ENCODE assay signal across 30 cellular contexts in the genomic region with DNA sequence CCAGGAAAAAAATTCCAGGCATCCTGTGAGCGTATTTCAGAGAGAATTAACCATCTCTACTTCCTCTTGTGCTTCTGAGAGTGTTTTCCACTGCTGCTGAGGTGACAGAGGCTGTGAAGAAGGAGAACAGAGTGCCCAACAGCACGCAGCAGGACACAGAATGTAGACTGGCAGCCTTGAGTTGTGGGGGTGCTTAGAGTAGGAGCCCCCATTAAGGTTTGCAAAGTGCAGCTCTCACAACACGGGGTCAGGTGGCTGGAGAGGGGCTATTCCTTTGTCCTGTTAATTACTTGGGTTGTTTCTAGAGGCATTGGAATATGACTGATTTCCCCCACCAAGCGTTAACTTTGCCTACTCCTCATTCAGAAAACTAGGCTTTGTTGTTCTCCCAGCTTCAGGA.
"Had no signal": no experiment of that assay in that cellular context is flagged by ENCODE, and none has a peak within 500 bp of the region (broad histone marks: within the 10 kb centered on the region; RNA-seq: fewer than 3 reads in every experiment).

No MANE protein-coding gene starts in this region.

- H3K9me3 ChIP-seq: neutrophil, right lobe of liver had no signal

- H3K79me2 ChIP-seq: parathyroid adenoma had no signal

- H3K36me3 Mint-ChIP-seq: immature natural killer cell; naive thymus-derived CD8-positive, alpha-beta T cell had no signal

- H3K4me3 Mint-ChIP-seq: immature natural killer cell; naive thymus-derived CD8-positive, alpha-beta T cell; nephron; neural crest cell; stimulated activated naive CD8-positive, alpha-beta T cell treated with anti-CD3 and anti-CD28 coated beads, Interleukin-15, Interleukin-2, amounts not matched to agents 100 ng/mL and 50 ng/mL, for 24 hours had no signal

- H3K9ac ChIP-seq: parathyroid adenoma had no signal

- H3K27ac Mint-ChIP-seq: immature natural killer cell; naive thymus-derived CD8-positive, alpha-beta T cell; nephron; stimulated activated naive CD8-positive, alpha-beta T cell treated with anti-CD3 and anti-CD28 coated beads, Interleukin-15, Interleukin-2, amounts not matched to agents 100 ng/mL and 50 ng/mL, for 24 hours had no signal

- H3K27me3 ChIP-seq: left lung, right atrium auricular region, right lobe of liver, suprapubic skin, tibial artery, upper lobe of right lung had no signal

- H3K36me3 ChIP-seq: heart left ventricle, left lung, lower lobe of right lung, neutrophil, right atrium auricular region, right lobe of liver, suprapubic skin, thoracic aorta, tibial artery, upper lobe of right lung had no signal

- H3K4me3 ChIP-seq: heart left ventricle, left lung, lower lobe of right lung, psoas muscle, right atrium auricular region, right lobe of liver, smooth muscle cell, suprapubic skin, thoracic aorta, tibial artery, upper lobe of right lung had no signal

- H3K4me1 Mint-ChIP-seq: immature natural killer cell; naive thymus-derived CD8-positive, alpha-beta T cell; neural crest cell had no signal

- DNase-seq: heart left ventricle; hypothalamus; immature natural killer cell; kidney; left colon; left lung; lower lobe of right lung; mammary epithelial cell; mesenchymal stem cell; naive thymus-derived CD8-positive, alpha-beta T cell; occipital lobe; psoas muscle; right lobe of liver; stimulated activated CD4-positive, alpha-beta T cell treated with anti-CD3 and anti-CD28 coated beads, Interleukin-1b, Interleukin-23, amount 100 ng/mL, for 48 hours; stimulated activated CD4-positive, alpha-beta T cell treated with anti-CD3 and anti-CD28 coated beads, Interleukin-2, amount 100 ng/mL, for 48 hours; stimulated activated CD4-positive, alpha-beta T cell treated with anti-CD3 and anti-CD28 coated beads, Interleukin-4, amount 100 ng/mL, for 4 hours; stimulated activated CD8-positive, alpha-beta memory T cell treated with anti-CD3 and anti-CD28 coated beads, Interleukin-4, amount 100 ng/mL, for 48 hours; stimulated activated naive CD4-positive, alpha-beta T cell; tibial artery; trophoblast cell; upper lobe of right lung had no signal

- H2AFZ ChIP-seq: parathyroid adenoma had no signal

- H3K4me2 ChIP-seq: smooth muscle cell had no signal

- H3K4me1 ChIP-seq: heart left ventricle, left lung, lower lobe of right lung, parathyroid adenoma, psoas muscle, right atrium auricular region, right lobe of liver, suprapubic skin, tibial artery, upper lobe of right lung had no signal

- H3K27ac ChIP-seq: heart left ventricle, left lung, lower lobe of right lung, neutrophil, parathyroid adenoma, psoas muscle, right atrium auricular region, right lobe of liver, suprapubic skin, thoracic aorta, tibial artery, upper lobe of right lung had no signal

- ATAC-seq: heart left ventricle; left colon; left lung; lower lobe of right lung; naive thymus-derived CD8-positive, alpha-beta T cell; psoas muscle; right lobe of liver; upper lobe of right lung had no signal
